18 cellular contexts compared by ENCODE assay signal in the genomic region with DNA sequence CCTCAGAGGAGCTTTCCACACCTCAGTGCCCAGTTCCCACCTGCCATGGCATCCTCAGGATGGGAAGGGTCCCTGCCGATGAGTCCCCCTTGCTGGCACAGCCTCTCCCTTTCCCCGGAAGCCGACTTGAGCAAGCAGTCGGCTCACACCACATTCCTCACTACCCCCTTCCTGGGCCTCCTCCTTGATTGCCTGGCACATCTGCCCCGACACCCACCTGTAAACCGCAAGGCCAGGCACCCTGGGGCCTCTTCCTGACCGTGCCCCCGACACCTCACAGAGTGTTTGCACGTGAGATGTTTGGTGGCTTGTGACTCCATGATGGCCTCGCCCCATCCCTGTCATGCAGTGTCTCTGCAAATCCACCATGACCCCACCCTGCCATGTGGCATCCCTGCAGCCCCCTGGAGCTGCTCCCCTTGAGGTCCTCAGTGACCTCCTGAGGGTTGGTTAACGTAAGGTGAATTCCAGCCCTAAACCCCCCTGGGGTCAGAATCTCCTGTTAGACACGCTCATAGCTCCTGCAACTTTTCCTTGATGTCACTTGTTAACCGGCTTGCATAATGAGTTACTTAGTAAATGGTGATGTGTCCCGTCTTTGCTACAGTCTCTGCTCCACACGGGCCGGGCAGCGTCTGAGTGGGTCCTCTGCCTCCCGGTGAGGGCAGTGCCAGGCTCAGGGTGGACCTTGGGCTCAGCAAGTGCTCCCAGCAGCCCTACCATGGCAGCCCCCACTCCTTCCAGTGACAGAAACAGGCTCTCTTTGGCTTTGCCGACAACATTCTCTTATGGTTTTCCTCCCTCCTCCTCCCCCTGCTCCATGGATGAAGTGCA.
DNase-seq lines count a peak whose midpoint lies in the region; ATAC-seq and TF ChIP-seq lines count a peak whose summit lies in the region.
"Had no signal": no experiment of that assay in that cellular context is flagged by ENCODE, and none has a peak within 500 bp of the region (broad histone marks: within the 10 kb centered on the region; RNA-seq: fewer than 3 reads in every experiment).

No MANE protein-coding gene starts in this region.

- H3K36me3 ChIP-seq in Peyer's patch (no peaks in the 10 kb centered on the region), OCI-LY7 (ENCODE audit: insufficient read depth, low read length) (no peaks in the 10 kb centered on the region)
- H3K36me3 ChIP-seq: MG63, thoracic aorta had no signal

- H3K27me3 Mint-ChIP-seq in Calu3 (ENCODE audit: unreplicated experiment) (peaks cover 89% of the 10 kb centered on the region), progenitor cell of endocrine pancreas (peaks cover 41% of the 10 kb centered on the region), HFFc6 (ENCODE audit: insufficient read depth) (peaks cover 6% of the 10 kb centered on the region; the same call in 1 of the 2 replicates)
- H3K27me3 Mint-ChIP-seq: activated naive CD8-positive, alpha-beta T cell treated with anti-CD3 and anti-CD28 coated beads, Interleukin-2, amount 10 ng/mL, durations not matched to agents 7 days and 5 days had no signal

- H3K27ac ChIP-seq in Peyer's patch (no peak overlapping the region), OCI-LY7 (ENCODE audit: low read depth, low read length, poor library complexity, severe bottlenecking) (no peak overlapping the region)
- H3K27ac ChIP-seq: thoracic aorta had no signal

- H3K9me3 ChIP-seq in Peyer's patch (no peaks in the 10 kb centered on the region), OCI-LY7 (ENCODE audit: low read length) (no peaks in the 10 kb centered on the region)
- H3K9me3 ChIP-seq: MG63, thoracic aorta had no signal

- no peak for TF ChIP-seq POLR2A in Peyer's patch (IDR thresholded peaks at IDR 0.05)

- no peaks in the 10 kb centered on the region for H3K79me2 ChIP-seq in OCI-LY7 (ENCODE audit: insufficient read depth, low read depth, low read length)

- H3K4me2 ChIP-seq in OCI-LY7 (ENCODE audit: low read length): no peak overlapping the region

- H3K4me3 ChIP-seq in Peyer's patch (no peak overlapping the region), OCI-LY7 (ENCODE audit: low read depth, low read length, poor library complexity, severe bottlenecking) (no peak overlapping the region)
- H3K4me3 ChIP-seq: MG63, thoracic aorta had no signal

- POLR2A ChIA-PET in OCI-LY7 (lab: Charles Lee): interaction anchor here (0.6 kb wide), 1 partner anchor 335 kb away, joined by 7 read pairs; no protein-coding TSS in a partner anchor

- no peaks in the 10 kb centered on the region for H3K9me3 Mint-ChIP-seq in Calu3 (ENCODE audit: low read depth, unreplicated experiment)
- H3K9me3 Mint-ChIP-seq in progenitor cell of endocrine pancreas (ENCODE audit: low read depth): no peaks in the 10 kb centered on the region
- peaks cover 59% of the 10 kb centered on the region for H3K9me3 Mint-ChIP-seq in HFFc6
- H3K9me3 Mint-ChIP-seq: activated naive CD8-positive, alpha-beta T cell treated with anti-CD3 and anti-CD28 coated beads, Interleukin-2, amount 10 ng/mL, durations not matched to agents 7 days and 5 days; CD8-positive, alpha-beta T cell; mesothelial cell of epicardium; nephron progenitor cell had no signal

- no peak overlapping the region for H2AFZ ChIP-seq in OCI-LY7 (ENCODE audit: low read length)

- no peaks in the 10 kb centered on the region for H3K27me3 ChIP-seq in Peyer's patch
- H3K27me3 ChIP-seq: MG63 had no signal

- ATAC-seq in GM19328 (IDR thresholded peaks at IDR 0.05; ENCODE audit: unreplicated experiment): no peak
- ATAC-seq: CD8-positive, alpha-beta T cell; stimulated activated naive B cell treated with anti-CD40 and anti-IgM and Interleukin-4, amounts not matched to agents 10 μg/mL and 1 μg/mL and 100 μg/mL, for 72 hours had no signal

- intact Hi-C loops in Calu3 (cut with micrococcal nuclease; ENCODE audit: unreplicated experiment) (no loop called here), OCI-LY7 (cut with micrococcal nuclease; ENCODE audit: unreplicated experiment) (no loop called here)

- no TSS peak for BruUV-seq in Calu3 (replicated peaks; lab: Mats Ljungman, UMichigan)
- no TSS peak for BruUV-seq in OCI-LY7 (replicated peaks; lab: Mats Ljungman, UMichigan)

- TF ChIP-seq CTCF in Calu3 (IDR thresholded peaks at IDR 0.05; ENCODE audit: unreplicated experiment) (no peak), Peyer's patch (IDR thresholded peaks at IDR 0.05) (no peak), progenitor cell of endocrine pancreas (IDR thresholded peaks at IDR 0.05; ENCODE audit: unreplicated experiment) (no peak), OCI-LY7 (conservative IDR thresholded peaks at IDR 0.05; ENCODE audit: low read length) (no peak), HFFc6 (IDR thresholded peaks at IDR 0.05) (no peak)

- no peaks in the 10 kb centered on the region for H4K20me1 ChIP-seq in OCI-LY7 (ENCODE audit: insufficient read depth, low read length)

- CTCF ChIA-PET in Calu3 (lab: Charles Lee) (interaction anchor here (1.0 kb wide), 1 partner anchor 12 kb away, joined by 3 read pairs; no protein-coding TSS in a partner anchor), OCI-LY7 (lab: Charles Lee; ENCODE audit: unreplicated experiment) (interaction anchor here (0.6 kb wide), 2 partner anchors 33 to 63 kb away, joined by 3 to 4 read pairs; no protein-coding TSS in a partner anchor)

- H3K36me3 Mint-ChIP-seq in Calu3 (ENCODE audit: insufficient read depth, unreplicated experiment) (peaks cover 13% of the 10 kb centered on the region), progenitor cell of endocrine pancreas (ENCODE audit: insufficient read depth) (no peaks in the 10 kb centered on the region), HFFc6 (ENCODE audit: low read depth) (peaks cover 10% of the 10 kb centered on the region)
- H3K36me3 Mint-ChIP-seq: activated naive CD8-positive, alpha-beta T cell treated with anti-CD3 and anti-CD28 coated beads, Interleukin-2, amount 10 ng/mL, durations not matched to agents 7 days and 5 days; CD8-positive, alpha-beta T cell; mesothelial cell of epicardium; stimulated activated naive B cell treated with anti-CD40 and anti-IgM and Interleukin-4, amounts not matched to agents 10 μg/mL and 1 μg/mL and 100 μg/mL, for 72 hours had no signal

- no peaks in the 10 kb centered on the region for H3K9me2 ChIP-seq in OCI-LY7 (ENCODE audit: insufficient read depth, low read length)

- DNase-seq in Calu3 (no peak), Peyer's patch (peak in 2 of 3 donors; percentile 32 to 40), left kidney (ENCODE audit: low read depth, low spot score) (peak; percentile 68), progenitor cell of endocrine pancreas (ENCODE audit: low spot score, unreplicated experiment) (no peak), OCI-LY7 (ENCODE audit: low spot score) (no peak), HFFc6 (no peak)
- DNase-seq: activated CD4-positive, alpha-beta T cell treated with anti-CD3 and anti-CD28 coated beads for 4 hours; activated naive CD8-positive, alpha-beta T cell treated with anti-CD3 and anti-CD28 coated beads, Interleukin-2, amount 10 ng/mL, durations not matched to agents 7 days and 5 days; DMS79 treated with DMSO at 0.1 percent for 48 hours; MG63; NCI-H69; nephron progenitor cell; stimulated activated CD4-positive, alpha-beta T cell treated with anti-CD3 and anti-CD28 coated beads, Interleukin-2, amount 100 ng/mL, for 48 hours; stimulated activated naive B cell treated with anti-CD40 and anti-IgM and Interleukin-4, amounts not matched to agents 10 μg/mL and 1 μg/mL and 100 μg/mL, for 72 hours had no signal

- peak overlapping the region; percentile 12 for H3K27ac Mint-ChIP-seq in Calu3 (ENCODE audit: unreplicated experiment)
- H3K27ac Mint-ChIP-seq in progenitor cell of endocrine pancreas: peak overlapping the region; percentile 74
- H3K27ac Mint-ChIP-seq in HFFc6: no peak overlapping the region
- H3K27ac Mint-ChIP-seq: activated naive CD8-positive, alpha-beta T cell treated with anti-CD3 and anti-CD28 coated beads, Interleukin-2, amount 10 ng/mL, durations not matched to agents 7 days and 5 days; CD8-positive, alpha-beta T cell; mesothelial cell of epicardium; nephron progenitor cell; stimulated activated naive B cell treated with anti-CD40 and anti-IgM and Interleukin-4, amounts not matched to agents 10 μg/mL and 1 μg/mL and 100 μg/mL, for 72 hours had no signal

- peaks cover 26% of the 10 kb centered on the region for H3K4me1 Mint-ChIP-seq in Calu3 (ENCODE audit: low read depth, unreplicated experiment)
- peaks cover 6% of the 10 kb centered on the region for H3K4me1 Mint-ChIP-seq in progenitor cell of endocrine pancreas (ENCODE audit: low read depth)
- H3K4me1 Mint-ChIP-seq in HFFc6 (ENCODE audit: low read depth): no peaks in the 10 kb centered on the region
- H3K4me1 Mint-ChIP-seq: activated naive CD8-positive, alpha-beta T cell treated with anti-CD3 and anti-CD28 coated beads, Interleukin-2, amount 10 ng/mL, durations not matched to agents 7 days and 5 days; stimulated activated naive B cell treated with anti-CD40 and anti-IgM and Interleukin-4, amounts not matched to agents 10 μg/mL and 1 μg/mL and 100 μg/mL, for 72 hours had no signal

- H3K4me3 Mint-ChIP-seq in Calu3 (ENCODE audit: low read depth, unreplicated experiment) (no peak overlapping the region), progenitor cell of endocrine pancreas (ENCODE audit: low read depth) (no peak overlapping the region), HFFc6 (no peak overlapping the region)
- H3K4me3 Mint-ChIP-seq: activated naive CD8-positive, alpha-beta T cell treated with anti-CD3 and anti-CD28 coated beads, Interleukin-2, amount 10 ng/mL, durations not matched to agents 7 days and 5 days; CD8-positive, alpha-beta T cell; mesothelial cell of epicardium; nephron progenitor cell; stimulated activated naive B cell treated with anti-CD40 and anti-IgM and Interleukin-4, amounts not matched to agents 10 μg/mL and 1 μg/mL and 100 μg/mL, for 72 hours had no signal

- H3K4me1 ChIP-seq in Peyer's patch (peaks cover 0 to 9% (median 0%) of the 10 kb centered on the region in 4 donors), OCI-LY7 (ENCODE audit: insufficient read depth, low read length, poor library complexity, severe bottlenecking) (no peaks in the 10 kb centered on the region)

Comparison
In these comparisons a context has a peak if more than half of its experiments do, and no peak if none do; other contexts are left out.
1. DNase-seq: peak in Peyer's patch (2 of 3) and left kidney (single experiment); none in Calu3 (single experiment), progenitor cell of endocrine pancreas (single experiment), OCI-LY7 (single experiment) and HFFc6 (single experiment).